2 cellular contexts compared by ENCODE assay signal in the genomic region with DNA sequence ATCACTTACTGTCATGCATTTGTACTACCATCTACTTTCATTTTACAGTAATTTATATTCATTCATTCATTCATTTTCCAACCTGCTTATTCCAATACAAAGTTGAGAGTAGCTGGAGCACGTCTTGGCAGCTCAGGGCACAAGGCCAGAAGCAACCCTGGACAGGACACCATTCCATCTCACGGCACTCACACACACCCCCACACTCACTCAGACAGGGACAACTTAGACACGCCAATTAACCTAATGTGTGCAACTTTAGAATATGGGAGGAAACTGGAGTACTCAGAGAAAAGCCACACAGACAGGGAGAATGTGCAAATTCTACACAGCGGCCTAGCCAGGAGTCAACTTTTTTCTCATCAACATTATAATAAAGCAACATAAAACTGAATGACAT.
TF ChIP-seq lines count a peak whose summit lies in the region.

No MANE protein-coding gene starts in this region.

TF ChIP-seq in GM23338, 12 proteins besides CTCF, POLR2A, EP300 and RAD21:
- no peak for TF ChIP-seq JUNB (IDR thresholded peaks at IDR 0.05; ENCODE audit: unreplicated experiment)
- TF ChIP-seq ZNF114 (CRISPR knock-in tag; IDR thresholded peaks at IDR 0.05), result no peak
- TF ChIP-seq, protein P1, sequence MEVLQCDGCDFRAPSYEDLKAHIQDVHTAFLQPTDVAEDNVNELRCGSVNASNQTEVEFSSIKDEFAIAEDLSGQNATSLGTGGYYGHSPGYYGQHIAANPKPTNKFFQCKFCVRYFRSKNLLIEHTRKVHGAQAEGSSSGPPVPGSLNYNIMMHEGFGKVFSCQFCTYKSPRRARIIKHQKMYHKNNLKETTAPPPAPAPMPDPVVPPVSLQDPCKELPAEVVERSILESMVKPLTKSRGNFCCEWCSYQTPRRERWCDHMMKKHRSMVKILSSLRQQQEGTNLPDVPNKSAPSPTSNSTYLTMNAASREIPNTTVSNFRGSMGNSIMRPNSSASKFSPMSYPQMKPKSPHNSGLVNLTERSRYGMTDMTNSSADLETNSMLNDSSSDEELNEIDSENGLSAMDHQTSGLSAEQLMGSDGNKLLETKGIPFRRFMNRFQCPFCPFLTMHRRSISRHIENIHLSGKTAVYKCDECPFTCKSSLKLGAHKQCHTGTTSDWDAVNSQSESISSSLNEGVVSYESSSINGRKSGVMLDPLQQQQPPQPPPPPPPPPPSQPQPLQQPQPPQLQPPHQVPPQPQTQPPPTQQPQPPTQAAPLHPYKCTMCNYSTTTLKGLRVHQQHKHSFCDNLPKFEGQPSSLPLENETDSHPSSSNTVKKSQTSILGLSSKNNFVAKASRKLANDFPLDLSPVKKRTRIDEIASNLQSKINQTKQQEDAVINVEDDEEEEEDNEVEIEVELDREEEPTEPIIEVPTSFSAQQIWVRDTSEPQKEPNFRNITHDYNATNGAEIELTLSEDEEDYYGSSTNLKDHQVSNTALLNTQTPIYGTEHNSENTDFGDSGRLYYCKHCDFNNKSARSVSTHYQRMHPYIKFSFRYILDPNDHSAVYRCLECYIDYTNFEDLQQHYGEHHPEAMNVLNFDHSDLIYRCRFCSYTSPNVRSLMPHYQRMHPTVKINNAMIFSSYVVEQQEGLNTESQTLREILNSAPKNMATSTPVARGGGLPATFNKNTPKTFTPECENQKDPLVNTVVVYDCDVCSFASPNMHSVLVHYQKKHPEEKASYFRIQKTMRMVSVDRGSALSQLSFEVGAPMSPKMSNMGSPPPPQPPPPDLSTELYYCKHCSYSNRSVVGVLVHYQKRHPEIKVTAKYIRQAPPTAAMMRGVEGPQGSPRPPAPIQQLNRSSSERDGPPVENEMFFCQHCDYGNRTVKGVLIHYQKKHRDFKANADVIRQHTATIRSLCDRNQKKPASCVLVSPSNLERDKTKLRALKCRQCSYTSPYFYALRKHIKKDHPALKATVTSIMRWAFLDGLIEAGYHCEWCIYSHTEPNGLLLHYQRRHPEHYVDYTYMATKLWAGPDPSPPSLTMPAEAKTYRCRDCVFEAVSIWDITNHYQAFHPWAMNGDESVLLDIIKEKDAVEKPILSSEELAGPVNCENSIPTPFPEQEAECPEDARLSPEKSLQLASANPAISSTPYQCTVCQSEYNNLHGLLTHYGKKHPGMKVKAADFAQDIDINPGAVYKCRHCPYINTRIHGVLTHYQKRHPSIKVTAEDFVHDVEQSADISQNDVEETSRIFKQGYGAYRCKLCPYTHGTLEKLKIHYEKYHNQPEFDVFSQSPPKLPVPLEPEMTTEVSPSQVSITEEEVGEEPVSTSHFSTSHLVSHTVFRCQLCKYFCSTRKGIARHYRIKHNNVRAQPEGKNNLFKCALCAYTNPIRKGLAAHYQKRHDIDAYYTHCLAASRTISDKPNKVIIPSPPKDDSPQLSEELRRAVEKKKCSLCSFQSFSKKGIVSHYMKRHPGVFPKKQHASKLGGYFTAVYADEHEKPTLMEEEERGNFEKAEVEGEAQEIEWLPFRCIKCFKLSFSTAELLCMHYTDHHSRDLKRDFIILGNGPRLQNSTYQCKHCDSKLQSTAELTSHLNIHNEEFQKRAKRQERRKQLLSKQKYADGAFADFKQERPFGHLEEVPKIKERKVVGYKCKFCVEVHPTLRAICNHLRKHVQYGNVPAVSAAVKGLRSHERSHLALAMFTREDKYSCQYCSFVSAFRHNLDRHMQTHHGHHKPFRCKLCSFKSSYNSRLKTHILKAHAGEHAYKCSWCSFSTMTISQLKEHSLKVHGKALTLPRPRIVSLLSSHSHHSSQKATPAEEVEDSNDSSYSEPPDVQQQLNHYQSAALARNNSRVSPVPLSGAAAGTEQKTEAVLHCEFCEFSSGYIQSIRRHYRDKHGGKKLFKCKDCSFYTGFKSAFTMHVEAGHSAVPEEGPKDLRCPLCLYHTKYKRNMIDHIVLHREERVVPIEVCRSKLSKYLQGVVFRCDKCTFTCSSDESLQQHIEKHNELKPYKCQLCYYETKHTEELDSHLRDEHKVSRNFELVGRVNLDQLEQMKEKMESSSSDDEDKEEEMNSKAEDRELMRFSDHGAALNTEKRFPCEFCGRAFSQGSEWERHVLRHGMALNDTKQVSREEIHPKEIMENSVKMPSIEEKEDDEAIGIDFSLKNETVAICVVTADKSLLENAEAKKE (CRISPR knock-in tag; IDR thresholded peaks at IDR 0.05), result no peak
- no peak for TF ChIP-seq POLR2AphosphoS5 (IDR thresholded peaks at IDR 0.05; ENCODE audit: low read depth)
- no peak for TF ChIP-seq EZH2phosphoT487 (IDR thresholded peaks at IDR 0.05; ENCODE audit: unreplicated experiment)
- TF ChIP-seq, protein P2, sequence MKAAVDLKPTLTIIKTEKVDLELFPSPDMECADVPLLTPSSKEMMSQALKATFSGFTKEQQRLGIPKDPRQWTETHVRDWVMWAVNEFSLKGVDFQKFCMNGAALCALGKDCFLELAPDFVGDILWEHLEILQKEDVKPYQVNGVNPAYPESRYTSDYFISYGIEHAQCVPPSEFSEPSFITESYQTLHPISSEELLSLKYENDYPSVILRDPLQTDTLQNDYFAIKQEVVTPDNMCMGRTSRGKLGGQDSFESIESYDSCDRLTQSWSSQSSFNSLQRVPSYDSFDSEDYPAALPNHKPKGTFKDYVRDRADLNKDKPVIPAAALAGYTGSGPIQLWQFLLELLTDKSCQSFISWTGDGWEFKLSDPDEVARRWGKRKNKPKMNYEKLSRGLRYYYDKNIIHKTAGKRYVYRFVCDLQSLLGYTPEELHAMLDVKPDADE (IDR thresholded peaks at IDR 0.05), result no peak
- TF ChIP-seq CREB1 (CRISPR knock-in tag; IDR thresholded peaks at IDR 0.05; ENCODE audit: low read depth), result no peak
TF ChIP-seq in GM23338: peak in this region for 0.

TF ChIP-seq in IMR-90, 13 proteins besides CTCF, POLR2A, EP300 and RAD21:
- TF ChIP-seq RCOR1 (IDR thresholded peaks at IDR 0.05; ENCODE audit: insufficient replicate concordance, low read length) (no peak), FOS (IDR thresholded peaks at IDR 0.05; ENCODE audit: low read depth, low read length) (no peak), CEBPB (IDR thresholded peaks at IDR 0.05; ENCODE audit: low read depth, low read length) (no peak), BHLHE40 (IDR thresholded peaks at IDR 0.05; ENCODE audit: low read depth, low read length) (no peak), RFX5 (IDR thresholded peaks at IDR 0.05; ENCODE audit: low read depth, low read length) (no peak), MXI1 (IDR thresholded peaks at IDR 0.05; ENCODE audit: borderline replicate concordance, low read depth, low read length) (no peak), USF2 (IDR thresholded peaks at IDR 0.05; ENCODE audit: low read depth, low read length) (no peak), CHD1 (IDR thresholded peaks at IDR 0.05; ENCODE audit: low read depth, low read length) (no peak), MAFK (IDR thresholded peaks at IDR 0.05; ENCODE audit: low read depth, low read length) (no peak), NFE2L2 (IDR thresholded peaks at IDR 0.05; ENCODE audit: low read depth, low read length) (no peak), MAZ (IDR thresholded peaks at IDR 0.05; ENCODE audit: borderline replicate concordance, low read depth, low read length) (no peak), SMC3 (IDR thresholded peaks at IDR 0.05; ENCODE audit: low read depth, low read length) (no peak)
- TF ChIP-seq, protein P3, sequence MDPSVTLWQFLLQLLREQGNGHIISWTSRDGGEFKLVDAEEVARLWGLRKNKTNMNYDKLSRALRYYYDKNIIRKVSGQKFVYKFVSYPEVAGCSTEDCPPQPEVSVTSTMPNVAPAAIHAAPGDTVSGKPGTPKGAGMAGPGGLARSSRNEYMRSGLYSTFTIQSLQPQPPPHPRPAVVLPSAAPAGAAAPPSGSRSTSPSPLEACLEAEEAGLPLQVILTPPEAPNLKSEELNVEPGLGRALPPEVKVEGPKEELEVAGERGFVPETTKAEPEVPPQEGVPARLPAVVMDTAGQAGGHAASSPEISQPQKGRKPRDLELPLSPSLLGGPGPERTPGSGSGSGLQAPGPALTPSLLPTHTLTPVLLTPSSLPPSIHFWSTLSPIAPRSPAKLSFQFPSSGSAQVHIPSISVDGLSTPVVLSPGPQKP (IDR thresholded peaks at IDR 0.05; ENCODE audit: borderline replicate concordance, low read depth, low read length), result no peak
